Comparison of ENCODE assay signal across 18 cellular contexts in genomic region chr2:23498941-23499340, GRCh38.
A peak's percentile ranks its signal among the peaks of the same experiment; 100 is the strongest.
DNase-seq lines count a peak whose midpoint lies in the region; ATAC-seq, FAIRE-seq and TF ChIP-seq lines count a peak whose summit lies in the region.
"Had no signal": no experiment of that assay in that cellular context is flagged by ENCODE, and none has a peak within 500 bp of the region (broad histone marks: within the 10 kb centered on the region; RNA-seq: fewer than 3 reads in every experiment).

No MANE protein-coding gene starts in this region.

- H3K9me3 ChIP-seq in HepG2 (ENCODE audit: low read length) (no peaks in the 10 kb centered on the region), right lobe of liver (no peaks in the 10 kb centered on the region)

- H3K27ac ChIP-seq in HepG2 (ENCODE audit: extremely low read length, insufficient read depth, low read length) (no peak overlapping the region), right lobe of liver (no peak overlapping the region)

- ATAC-seq in HepG2 (no peak), right lobe of liver (no peak)
- no peak for ATAC-seq in stimulated activated naive CD8-positive, alpha-beta T cell treated with anti-CD3 and anti-CD28 coated beads, Interleukin-15, amount 100 ng/mL, for 72 hours
- ATAC-seq: stimulated activated naive B cell treated with anti-CD40 and anti-IgM and Interleukin-4, amounts not matched to agents 10 μg/mL and 1 μg/mL and 100 μg/mL, for 72 hours had no signal

- peaks cover 21% of the 10 kb centered on the region for H3K4me1 ChIP-seq in HepG2 (ENCODE audit: insufficient read depth, low read length)
- H3K4me1 ChIP-seq in right lobe of liver = peaks cover 0 to 14% (median 2%) of the 10 kb centered on the region in 4 donors

- H3K4me1 Mint-ChIP-seq in stimulated activated naive CD8-positive, alpha-beta T cell treated with anti-CD3 and anti-CD28 coated beads, Interleukin-15, amount 100 ng/mL, for 72 hours = peaks cover 31% of the 10 kb centered on the region

- DNase-seq in HepG2 (ENCODE audit: low spot score) (no peak), right lobe of liver (no peak), dermis blood vessel endothelial cell (peak; percentile 28), hepatic stellate cell (ENCODE audit: low spot score) (peak; percentile 38), hippocampal formation (lab: John Stamatoyannopoulos, UW) (no peak)
- DNase-seq in stimulated activated naive CD4-positive, alpha-beta T cell (lab: John Stamatoyannopoulos, UW) = no peak
- no peak for DNase-seq in stimulated activated CD8-positive, alpha-beta memory T cell treated with anti-CD3 and anti-CD28 coated beads, Interleukin-4, amount 100 ng/mL, for 48 hours
- no peak for DNase-seq in stimulated activated naive CD8-positive, alpha-beta T cell treated with anti-CD3 and anti-CD28 coated beads, Interleukin-15, amount 100 ng/mL, for 72 hours
- DNase-seq: activated effector memory CD4-positive, alpha-beta T cell treated with anti-CD3 and anti-CD28 coated beads, Interleukin-2, amount 50 U/mL, for 16 hours; CD8-positive, alpha-beta memory T cell; foreskin melanocyte; immature natural killer cell; NCI-H1417; NCI-H226; stimulated activated naive B cell treated with anti-CD40 and anti-IgM and Interleukin-4, amounts not matched to agents 10 μg/mL and 1 μg/mL and 100 μg/mL, for 72 hours had no signal

- CTCF ChIA-PET in HepG2 (lab: Yijun Ruan, JAX; ENCODE audit: low intra/inter-chr PET ratio, low total read pairs) = no interaction called here

- H4K20me1 ChIP-seq in HepG2 (ENCODE audit: insufficient read depth, low read length) = no peaks in the 10 kb centered on the region

- POLR2A ChIA-PET in HepG2 (lab: Yijun Ruan, JAX) = no interaction called here

- H3K27me3 ChIP-seq in HepG2 (ENCODE audit: control insufficient read depth in 1 of 2, insufficient read depth in 2 of 2, low read length in 2 of 2) (peaks cover 13 to 64% of the 10 kb centered on the region in 2 experiments), right lobe of liver (no peaks in the 10 kb centered on the region)

- no peak for FAIRE-seq in HepG2 (lab: Jason Lieb, UNC)
- FAIRE-seq: TTC549 had no signal

- H3K27me3 Mint-ChIP-seq in stimulated activated naive CD8-positive, alpha-beta T cell treated with anti-CD3 and anti-CD28 coated beads, Interleukin-15, amount 100 ng/mL, for 72 hours = peaks cover 58% of the 10 kb centered on the region

- intact Hi-C loops in HepG2 (cut with micrococcal nuclease; ENCODE audit: unreplicated experiment) (no loop called here), right lobe of liver (cut with DNase I) (no loop called here)

- H3K36me3 ChIP-seq in HepG2 (replicated peaks in 1 of 2; ENCODE audit: control insufficient read depth in 1 of 2, insufficient read depth in 2 of 2, low read length in 2 of 2) = no peaks in the 10 kb centered on the region
- no peaks in the 10 kb centered on the region for H3K36me3 ChIP-seq in right lobe of liver

- in situ Hi-C loops in HepG2 (cut with HindIII; ENCODE audit: extremely low pct_ligation_motif_present, low pct_unique_long_range_greater_than_20kb) = no loop called here

- H3K4me3 Mint-ChIP-seq in stimulated activated naive CD8-positive, alpha-beta T cell treated with anti-CD3 and anti-CD28 coated beads, Interleukin-15, amount 100 ng/mL, for 72 hours = no peak overlapping the region
- H3K4me3 Mint-ChIP-seq: CD8-positive, alpha-beta memory T cell; IgD-negative memory B cell; immature natural killer cell; stimulated activated naive B cell treated with anti-CD40 and anti-IgM and Interleukin-4, amounts not matched to agents 10 μg/mL and 1 μg/mL and 100 μg/mL, for 72 hours had no signal

- H2AFZ ChIP-seq in HepG2 (ENCODE audit: low read length) = no peak overlapping the region

- 69% methylated on average over 7 of the region's 7 CpGs for WGBS in HepG2 (ENCODE audit: low lambda C conversion rate)
- WGBS in right lobe of liver (ENCODE audit: insufficient coverage, low coverage, low lambda C conversion rate, missing lambda C conversion rate) = 67% methylated on average over 5 of the region's 7 CpGs

- TF ChIP-seq EP300 in HepG2 (IDR thresholded peaks at IDR 0.05; ENCODE audit: low read depth in 2 of 2, low read length in 2 of 2) = no peak
- TF ChIP-seq EP300 in HepG2 (CRISPR knock-in tag; IDR thresholded peaks at IDR 0.05; ENCODE audit: borderline replicate concordance) = no peak

- TF ChIP-seq RAD21 in HepG2 (CRISPR knock-in tag; IDR thresholded peaks at IDR 0.05) = no peak

- BruUV-seq in HepG2 (replicated peaks; lab: Mats Ljungman, UMichigan) = no TSS peak

- H3K9ac ChIP-seq in HepG2 (ENCODE audit: insufficient read depth, low read depth, low read length) = no peak overlapping the region

- H3K4me2 ChIP-seq in HepG2 (ENCODE audit: low read depth, low read length) = no peak overlapping the region

- H3K79me2 ChIP-seq in HepG2 (ENCODE audit: insufficient read depth, low read length) = no peaks in the 10 kb centered on the region

- no peak for TF ChIP-seq CTCF in HepG2 (CRISPR knock-in tag; IDR thresholded peaks at IDR 0.05)
- TF ChIP-seq CTCF in right lobe of liver (IDR thresholded peaks at IDR 0.05) = no peak

- no peak overlapping the region for H3K4me3 ChIP-seq in HepG2 (replicated peaks in 1 of 3; ENCODE audit: insufficient read depth in 1 of 3, low read depth in 2 of 3, low read length in 3 of 3)
- H3K4me3 ChIP-seq in right lobe of liver = no peak overlapping the region
- H3K4me3 ChIP-seq: skin epidermis had no signal

- H3K9me3 Mint-ChIP-seq in stimulated activated naive CD8-positive, alpha-beta T cell treated with anti-CD3 and anti-CD28 coated beads, Interleukin-15, amount 100 ng/mL, for 72 hours = no peaks in the 10 kb centered on the region
- H3K9me3 Mint-ChIP-seq: CD8-positive, alpha-beta memory T cell; IgD-negative memory B cell; immature natural killer cell; stimulated activated naive B cell treated with anti-CD40 and anti-IgM and Interleukin-4, amounts not matched to agents 10 μg/mL and 1 μg/mL and 100 μg/mL, for 72 hours had no signal

- TF ChIP-seq POLR2A in HepG2 (IDR thresholded peaks at IDR 0.05; ENCODE audit: insufficient read depth in 1 of 2, low read depth in 2 of 2, low read length in 2 of 2) (no peak), right lobe of liver (IDR thresholded peaks at IDR 0.05) (no peak)

- H3K27ac Mint-ChIP-seq in stimulated activated naive CD8-positive, alpha-beta T cell treated with anti-CD3 and anti-CD28 coated beads, Interleukin-15, amount 100 ng/mL, for 72 hours = no peak overlapping the region
- H3K27ac Mint-ChIP-seq: CD8-positive, alpha-beta memory T cell; IgD-negative memory B cell; immature natural killer cell; stimulated activated naive B cell treated with anti-CD40 and anti-IgM and Interleukin-4, amounts not matched to agents 10 μg/mL and 1 μg/mL and 100 μg/mL, for 72 hours had no signal

TF ChIP-seq in HepG2, 621 proteins besides CTCF, POLR2A, EP300 and RAD21:
- TF ChIP-seq ZNF275 (CRISPR knock-in tag; IDR thresholded peaks at IDR 0.05; ENCODE audit: borderline replicate concordance) (no peak), SP2 (CRISPR knock-in tag; IDR thresholded peaks at IDR 0.05) (no peak), CEBPB (IDR thresholded peaks at IDR 0.05; ENCODE audit: borderline replicate concordance, low read depth, low read length) (peak; percentile 58; the same call in 1 of the 2 replicates)

Comparison
In these comparisons a context has a peak if more than half of its experiments do, and no peak if none do; other contexts are left out.
1. DNase-seq: peak in dermis blood vessel endothelial cell (single experiment) and hepatic stellate cell (single experiment); none in HepG2 (single experiment), right lobe of liver (0 of 3), stimulated activated naive CD4-positive, alpha-beta T cell (0 of 6), stimulated activated CD8-positive, alpha-beta memory T cell treated with anti-CD3 and anti-CD28 coated beads, Interleukin-4, amount 100 ng/mL, for 48 hours (single experiment), hippocampal formation (0 of 2) and stimulated activated naive CD8-positive, alpha-beta T cell treated with anti-CD3 and anti-CD28 coated beads, Interleukin-15, amount 100 ng/mL, for 72 hours (0 of 2).